ENCODE assay signal across 15 cellular contexts in genomic region chr5:127294829-127295228, GRCh38. TPM values are rescaled to one million over a fixed set of nuclear protein-coding genes. Genes with fewer than 3 reads are reported as not detected.
A peak's percentile ranks its signal among the peaks of the same experiment; 100 is the strongest.
DNase-seq lines count a peak whose midpoint lies in the region; ATAC-seq and TF ChIP-seq lines count a peak whose summit lies in the region.
"Had no signal": no experiment of that assay in that cellular context is flagged by ENCODE, and none has a peak within 500 bp of the region (broad histone marks: within the 10 kb centered on the region; RNA-seq: fewer than 3 reads in every experiment).

No MANE protein-coding gene starts in this region.

- TF ChIP-seq POLR2A in vagina (IDR thresholded peaks at IDR 0.05), result no peak

- H3K4me3 ChIP-seq in skeletal muscle satellite cell (ENCODE audit: low read length) (no peak overlapping the region), vagina (no peak overlapping the region)
- H3K4me3 ChIP-seq: BLaER1, HAP-1 had no signal

- H3K36me3 ChIP-seq in skeletal muscle satellite cell (ENCODE audit: insufficient read depth, low read length) (no peaks in the 10 kb centered on the region), vagina (no peaks in the 10 kb centered on the region)
- H3K36me3 ChIP-seq: BLaER1, HAP-1 had no signal

- peak overlapping the region; percentile 31 for H3K4me2 ChIP-seq in skeletal muscle satellite cell (ENCODE audit: low read length)
- H3K4me2 ChIP-seq: BLaER1 had no signal

- intact Hi-C loops in vagina (cut with DNase I), result no loop called here

- H3K4me1 ChIP-seq in skeletal muscle satellite cell (ENCODE audit: control insufficient read depth, insufficient read depth, low read length) (peaks cover 21% of the 10 kb centered on the region), vagina (peaks cover 10% of the 10 kb centered on the region)
- H3K4me1 ChIP-seq: BLaER1, Caco-2, HAP-1 had no signal

- H3K9me3 ChIP-seq in skeletal muscle satellite cell (replicated peaks; ENCODE audit: low read length) (no peaks in the 10 kb centered on the region), vagina (no peaks in the 10 kb centered on the region)
- H3K9me3 ChIP-seq: Caco-2, HAP-1 had no signal

- DNase-seq in Daoy (ENCODE audit: low read depth) (peak; percentile 35), caudate nucleus (lab: John Stamatoyannopoulos, UW) (no peak), medulla oblongata (ENCODE audit: extremely low spot score) (peak; percentile 23), vagina (ENCODE audit: extremely low spot score in 2 of 2) (no peak), NCI-H146 treated with DMSO at 0.1 percent for 48 hours (lab: John Stamatoyannopoulos, UW; ENCODE audit: unreplicated experiment) (no peak)
- DNase-seq: AML-193; Caco-2; CD8-positive, alpha-beta memory T cell had no signal

- no peak for TF ChIP-seq CTCF in vagina (IDR thresholded peaks at IDR 0.05)

- no peak for ATAC-seq in GM18867 (IDR thresholded peaks at IDR 0.05; ENCODE audit: unreplicated experiment)
- no peak for ATAC-seq in GM18868 (IDR thresholded peaks at IDR 0.05; ENCODE audit: unreplicated experiment)
- ATAC-seq: HepG2 had no signal

- H3K27me3 ChIP-seq in skeletal muscle satellite cell (ENCODE audit: control insufficient read depth, insufficient read depth, low read length) (no peaks in the 10 kb centered on the region), vagina (no peaks in the 10 kb centered on the region)
- H3K27me3 ChIP-seq: BLaER1 had no signal

- no peak overlapping the region for H3K9ac ChIP-seq in skeletal muscle satellite cell (ENCODE audit: low read depth, low read length)
- H3K9ac ChIP-seq: BLaER1 had no signal

- H3K27ac ChIP-seq in caudate nucleus (ENCODE audit: low read depth, low read length) (peak overlapping the region; percentile 99), vagina (no peak overlapping the region)
- H3K27ac ChIP-seq: 22Rv1, BLaER1 had no signal

RNA-seq across cellular contexts. Expression of gene MEGF10, which starts 4.2 kb away (rescaled TPM):
- 0.03 and 0.80 TPM in 2 replicates for total RNA-seq in Daoy (2014; rRNA removed; shearing (Covaris generic))
- 0.76 and 4.2 TPM in 2 replicates for total RNA-seq in skeletal muscle satellite cell (2012; rRNA removed)
- 0.74 TPM for total RNA-seq in vagina
- total RNA-seq: Caco-2; CD8-positive, alpha-beta memory T cell; HepG2 had no signal

Comparison
In these comparisons a context has a peak if more than half of its experiments do, and no peak if none do; other contexts are left out.
1. DNase-seq: peak in Daoy (single experiment) and medulla oblongata (single experiment); none in caudate nucleus (0 of 61), vagina (0 of 2) and NCI-H146 treated with DMSO at 0.1 percent for 48 hours (single experiment).